ENCODE assay signal across 12 cellular contexts in the genomic region with DNA sequence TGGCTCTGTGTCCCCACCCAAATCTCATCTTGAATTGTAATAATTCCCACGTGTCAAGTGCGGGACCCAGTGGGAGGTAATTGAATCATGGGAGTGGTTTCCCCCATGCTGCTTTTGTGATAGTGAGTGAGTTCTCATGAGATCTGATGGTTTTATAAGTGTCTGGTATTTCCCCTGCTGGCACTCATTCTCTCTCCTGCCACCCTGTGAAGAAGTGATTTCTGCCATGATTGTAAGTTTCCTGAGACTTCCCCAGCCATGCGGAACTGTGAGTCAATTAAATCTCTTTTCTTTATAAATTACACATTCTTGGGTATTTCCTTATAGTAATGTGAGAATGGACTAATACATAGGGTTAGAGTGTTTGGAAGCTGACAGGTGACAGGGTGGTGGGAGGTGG. TPM values are rescaled to one million over a fixed set of nuclear protein-coding genes. Genes with fewer than 3 reads are reported as not detected.
"Had no signal": no experiment of that assay in that cellular context is flagged by ENCODE, and none has a peak within 500 bp of the region (broad histone marks: within the 10 kb centered on the region; RNA-seq: fewer than 3 reads in every experiment).

No MANE protein-coding gene starts in this region.

RNA-seq across cellular contexts. Expression of gene PROK1, which starts 11.1 kb away (rescaled TPM):
- total RNA-seq: chondrocyte, colonic mucosa, dermis microvascular lymphatic vessel endothelial cell, glomerular endothelial cell, kidney, left lung, left ventricle myocardium superior, lower lobe of right lung, lung microvascular endothelial cell, mucosa of descending colon, myocyte had no signal
- polyA plus RNA-seq: immature natural killer cell had no signal
